Comparison of ENCODE assay signal across 1 cellular context in the genomic region with DNA sequence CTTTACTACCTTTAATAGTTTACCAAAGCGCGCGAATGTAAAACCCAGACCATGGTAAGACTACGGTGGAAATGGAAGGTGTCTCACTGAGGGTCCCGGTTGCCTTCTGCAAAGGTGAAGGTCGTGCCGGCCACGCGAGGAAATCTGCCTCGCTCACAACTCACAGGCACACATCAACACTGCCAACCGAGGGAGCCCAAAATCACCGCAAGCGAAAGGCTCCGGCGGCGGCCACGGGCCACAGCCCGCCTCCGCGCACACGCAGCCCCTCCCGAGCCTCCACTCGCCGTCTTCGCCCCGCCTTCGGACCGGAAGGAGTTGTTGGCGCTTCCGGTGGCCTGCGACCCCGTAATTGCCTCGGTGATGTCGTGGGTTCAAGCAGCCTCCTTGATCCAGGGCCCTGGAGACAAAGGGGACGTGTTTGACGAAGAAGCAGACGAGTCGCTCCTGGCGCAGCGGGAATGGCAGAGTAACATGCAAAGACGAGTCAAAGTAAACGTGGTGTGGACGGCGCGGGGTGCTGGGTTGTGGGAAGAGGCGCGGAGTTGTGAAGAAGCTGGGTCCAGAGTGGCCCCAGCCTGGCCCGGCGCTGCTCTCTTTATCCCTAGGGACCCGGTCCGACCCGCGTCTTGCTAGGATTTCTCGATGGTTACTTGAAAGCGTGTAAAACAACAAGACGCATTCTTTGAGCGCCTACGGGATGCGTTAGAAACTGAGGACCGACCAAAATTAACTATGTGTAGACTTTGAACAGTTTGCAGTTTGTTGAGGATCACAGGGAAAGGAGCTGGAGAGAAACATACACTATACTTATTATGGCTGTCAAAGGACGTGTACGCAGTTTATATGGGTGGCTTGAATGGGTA.
A peak's percentile ranks its signal among the peaks of the same experiment; 100 is the strongest.
TF ChIP-seq lines count a peak whose summit lies in the region.

A gene with protein sequence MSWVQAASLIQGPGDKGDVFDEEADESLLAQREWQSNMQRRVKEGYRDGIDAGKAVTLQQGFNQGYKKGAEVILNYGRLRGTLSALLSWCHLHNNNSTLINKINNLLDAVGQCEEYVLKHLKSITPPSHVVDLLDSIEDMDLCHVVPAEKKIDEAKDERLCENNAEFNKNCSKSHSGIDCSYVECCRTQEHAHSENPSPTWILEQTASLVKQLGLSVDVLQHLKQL (plus strand): TSS at position 349 of the 866 bp plus-strand sequence. CDS start 15 bp downstream, at position 364.

TF ChIP-seq in HepG2, 621 proteins besides CTCF, POLR2A, EP300 and RAD21 (continued from another document and continues in another):
- TF ChIP-seq, protein P1, sequence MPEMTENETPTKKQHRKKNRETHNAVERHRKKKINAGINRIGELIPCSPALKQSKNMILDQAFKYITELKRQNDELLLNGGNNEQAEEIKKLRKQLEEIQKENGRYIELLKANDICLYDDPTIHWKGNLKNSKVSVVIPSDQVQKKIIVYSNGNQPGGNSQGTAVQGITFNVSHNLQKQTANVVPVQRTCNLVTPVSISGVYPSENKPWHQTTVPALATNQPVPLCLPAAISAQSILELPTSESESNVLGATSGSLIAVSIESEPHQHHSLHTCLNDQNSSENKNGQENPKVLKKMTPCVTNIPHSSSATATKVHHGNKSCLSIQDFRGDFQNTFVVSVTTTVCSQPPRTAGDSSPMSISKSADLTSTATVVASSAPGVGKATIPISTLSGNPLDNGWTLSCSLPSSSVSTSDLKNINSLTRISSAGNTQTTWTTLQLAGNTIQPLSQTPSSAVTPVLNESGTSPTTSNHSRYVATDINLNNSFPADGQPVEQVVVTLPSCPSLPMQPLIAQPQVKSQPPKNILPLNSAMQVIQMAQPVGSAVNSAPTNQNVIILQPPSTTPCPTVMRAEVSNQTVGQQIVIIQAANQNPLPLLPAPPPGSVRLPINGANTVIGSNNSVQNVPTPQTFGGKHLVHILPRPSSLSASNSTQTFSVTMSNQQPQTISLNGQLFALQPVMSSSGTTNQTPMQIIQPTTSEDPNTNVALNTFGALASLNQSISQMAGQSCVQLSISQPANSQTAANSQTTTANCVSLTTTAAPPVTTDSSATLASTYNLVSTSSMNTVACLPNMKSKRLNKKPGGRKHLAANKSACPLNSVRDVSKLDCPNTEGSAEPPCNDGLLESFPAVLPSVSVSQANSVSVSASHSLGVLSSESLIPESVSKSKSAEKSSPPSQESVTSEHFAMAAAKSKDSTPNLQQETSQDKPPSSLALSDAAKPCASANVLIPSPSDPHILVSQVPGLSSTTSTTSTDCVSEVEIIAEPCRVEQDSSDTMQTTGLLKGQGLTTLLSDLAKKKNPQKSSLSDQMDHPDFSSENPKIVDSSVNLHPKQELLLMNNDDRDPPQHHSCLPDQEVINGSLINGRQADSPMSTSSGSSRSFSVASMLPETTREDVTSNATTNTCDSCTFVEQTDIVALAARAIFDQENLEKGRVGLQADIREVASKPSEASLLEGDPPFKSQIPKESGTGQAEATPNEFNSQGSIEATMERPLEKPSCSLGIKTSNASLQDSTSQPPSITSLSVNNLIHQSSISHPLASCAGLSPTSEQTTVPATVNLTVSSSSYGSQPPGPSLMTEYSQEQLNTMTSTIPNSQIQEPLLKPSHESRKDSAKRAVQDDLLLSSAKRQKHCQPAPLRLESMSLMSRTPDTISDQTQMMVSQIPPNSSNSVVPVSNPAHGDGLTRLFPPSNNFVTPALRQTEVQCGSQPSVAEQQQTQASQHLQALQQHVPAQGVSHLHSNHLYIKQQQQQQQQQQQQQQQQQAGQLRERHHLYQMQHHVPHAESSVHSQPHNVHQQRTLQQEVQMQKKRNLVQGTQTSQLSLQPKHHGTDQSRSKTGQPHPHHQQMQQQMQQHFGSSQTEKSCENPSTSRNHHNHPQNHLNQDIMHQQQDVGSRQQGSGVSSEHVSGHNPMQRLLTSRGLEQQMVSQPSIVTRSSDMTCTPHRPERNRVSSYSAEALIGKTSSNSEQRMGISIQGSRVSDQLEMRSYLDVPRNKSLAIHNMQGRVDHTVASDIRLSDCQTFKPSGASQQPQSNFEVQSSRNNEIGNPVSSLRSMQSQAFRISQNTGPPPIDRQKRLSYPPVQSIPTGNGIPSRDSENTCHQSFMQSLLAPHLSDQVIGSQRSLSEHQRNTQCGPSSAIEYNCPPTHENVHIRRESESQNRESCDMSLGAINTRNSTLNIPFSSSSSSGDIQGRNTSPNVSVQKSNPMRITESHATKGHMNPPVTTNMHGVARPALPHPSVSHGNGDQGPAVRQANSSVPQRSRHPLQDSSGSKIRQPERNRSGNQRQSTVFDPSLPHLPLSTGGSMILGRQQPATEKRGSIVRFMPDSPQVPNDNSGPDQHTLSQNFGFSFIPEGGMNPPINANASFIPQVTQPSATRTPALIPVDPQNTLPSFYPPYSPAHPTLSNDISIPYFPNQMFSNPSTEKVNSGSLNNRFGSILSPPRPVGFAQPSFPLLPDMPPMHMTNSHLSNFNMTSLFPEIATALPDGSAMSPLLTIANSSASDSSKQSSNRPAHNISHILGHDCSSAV (CRISPR knock-in tag; IDR thresholded peaks at IDR 0.05; ENCODE audit: borderline replicate concordance), result peak; percentile 41; the same call in 1 of the 2 replicates
- TF ChIP-seq MYC (CRISPR knock-in tag; IDR thresholded peaks at IDR 0.05; ENCODE audit: borderline replicate concordance), result peak; percentile 86
- TF ChIP-seq SAFB2 (CRISPR knock-in tag; IDR thresholded peaks at IDR 0.05; ENCODE audit: borderline replicate concordance, low read depth), result peak; percentile 71; the same call in 1 of the 2 replicates
- TF ChIP-seq ZNF460 (CRISPR knock-in tag; IDR thresholded peaks at IDR 0.05; ENCODE audit: borderline replicate concordance), result no peak
- TF ChIP-seq ZNF451 (CRISPR knock-in tag; IDR thresholded peaks at IDR 0.05), result no peak
- peak; percentile 79; the same call in 1 of the 2 replicates for TF ChIP-seq NR1H2 (CRISPR knock-in tag; IDR thresholded peaks at IDR 0.05; ENCODE audit: borderline replicate concordance, low read depth)
- TF ChIP-seq, protein P2, sequence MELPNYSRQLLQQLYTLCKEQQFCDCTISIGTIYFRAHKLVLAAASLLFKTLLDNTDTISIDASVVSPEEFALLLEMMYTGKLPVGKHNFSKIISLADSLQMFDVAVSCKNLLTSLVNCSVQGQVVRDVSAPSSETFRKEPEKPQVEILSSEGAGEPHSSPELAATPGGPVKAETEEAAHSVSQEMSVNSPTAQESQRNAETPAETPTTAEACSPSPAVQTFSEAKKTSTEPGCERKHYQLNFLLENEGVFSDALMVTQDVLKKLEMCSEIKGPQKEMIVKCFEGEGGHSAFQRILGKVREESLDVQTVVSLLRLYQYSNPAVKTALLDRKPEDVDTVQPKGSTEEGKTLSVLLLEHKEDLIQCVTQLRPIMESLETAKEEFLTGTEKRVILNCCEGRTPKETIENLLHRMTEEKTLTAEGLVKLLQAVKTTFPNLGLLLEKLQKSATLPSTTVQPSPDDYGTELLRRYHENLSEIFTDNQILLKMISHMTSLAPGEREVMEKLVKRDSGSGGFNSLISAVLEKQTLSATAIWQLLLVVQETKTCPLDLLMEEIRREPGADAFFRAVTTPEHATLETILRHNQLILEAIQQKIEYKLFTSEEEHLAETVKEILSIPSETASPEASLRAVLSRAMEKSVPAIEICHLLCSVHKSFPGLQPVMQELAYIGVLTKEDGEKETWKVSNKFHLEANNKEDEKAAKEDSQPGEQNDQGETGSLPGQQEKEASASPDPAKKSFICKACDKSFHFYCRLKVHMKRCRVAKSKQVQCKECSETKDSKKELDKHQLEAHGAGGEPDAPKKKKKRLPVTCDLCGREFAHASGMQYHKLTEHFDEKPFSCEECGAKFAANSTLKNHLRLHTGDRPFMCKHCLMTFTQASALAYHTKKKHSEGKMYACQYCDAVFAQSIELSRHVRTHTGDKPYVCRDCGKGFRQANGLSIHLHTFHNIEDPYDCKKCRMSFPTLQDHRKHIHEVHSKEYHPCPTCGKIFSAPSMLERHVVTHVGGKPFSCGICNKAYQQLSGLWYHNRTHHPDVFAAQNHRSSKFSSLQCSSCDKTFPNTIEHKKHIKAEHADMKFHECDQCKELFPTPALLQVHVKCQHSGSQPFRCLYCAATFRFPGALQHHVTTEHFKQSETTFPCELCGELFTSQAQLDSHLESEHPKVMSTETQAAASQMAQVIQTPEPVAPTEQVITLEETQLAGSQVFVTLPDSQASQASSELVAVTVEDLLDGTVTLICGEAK (IDR thresholded peaks at IDR 0.05), result peak; percentile 70
- TF ChIP-seq, protein P2 (CRISPR knock-in tag; IDR thresholded peaks at IDR 0.05), result peak; percentile 83; the same call in 1 of the 2 replicates
- TF ChIP-seq, protein P3, sequence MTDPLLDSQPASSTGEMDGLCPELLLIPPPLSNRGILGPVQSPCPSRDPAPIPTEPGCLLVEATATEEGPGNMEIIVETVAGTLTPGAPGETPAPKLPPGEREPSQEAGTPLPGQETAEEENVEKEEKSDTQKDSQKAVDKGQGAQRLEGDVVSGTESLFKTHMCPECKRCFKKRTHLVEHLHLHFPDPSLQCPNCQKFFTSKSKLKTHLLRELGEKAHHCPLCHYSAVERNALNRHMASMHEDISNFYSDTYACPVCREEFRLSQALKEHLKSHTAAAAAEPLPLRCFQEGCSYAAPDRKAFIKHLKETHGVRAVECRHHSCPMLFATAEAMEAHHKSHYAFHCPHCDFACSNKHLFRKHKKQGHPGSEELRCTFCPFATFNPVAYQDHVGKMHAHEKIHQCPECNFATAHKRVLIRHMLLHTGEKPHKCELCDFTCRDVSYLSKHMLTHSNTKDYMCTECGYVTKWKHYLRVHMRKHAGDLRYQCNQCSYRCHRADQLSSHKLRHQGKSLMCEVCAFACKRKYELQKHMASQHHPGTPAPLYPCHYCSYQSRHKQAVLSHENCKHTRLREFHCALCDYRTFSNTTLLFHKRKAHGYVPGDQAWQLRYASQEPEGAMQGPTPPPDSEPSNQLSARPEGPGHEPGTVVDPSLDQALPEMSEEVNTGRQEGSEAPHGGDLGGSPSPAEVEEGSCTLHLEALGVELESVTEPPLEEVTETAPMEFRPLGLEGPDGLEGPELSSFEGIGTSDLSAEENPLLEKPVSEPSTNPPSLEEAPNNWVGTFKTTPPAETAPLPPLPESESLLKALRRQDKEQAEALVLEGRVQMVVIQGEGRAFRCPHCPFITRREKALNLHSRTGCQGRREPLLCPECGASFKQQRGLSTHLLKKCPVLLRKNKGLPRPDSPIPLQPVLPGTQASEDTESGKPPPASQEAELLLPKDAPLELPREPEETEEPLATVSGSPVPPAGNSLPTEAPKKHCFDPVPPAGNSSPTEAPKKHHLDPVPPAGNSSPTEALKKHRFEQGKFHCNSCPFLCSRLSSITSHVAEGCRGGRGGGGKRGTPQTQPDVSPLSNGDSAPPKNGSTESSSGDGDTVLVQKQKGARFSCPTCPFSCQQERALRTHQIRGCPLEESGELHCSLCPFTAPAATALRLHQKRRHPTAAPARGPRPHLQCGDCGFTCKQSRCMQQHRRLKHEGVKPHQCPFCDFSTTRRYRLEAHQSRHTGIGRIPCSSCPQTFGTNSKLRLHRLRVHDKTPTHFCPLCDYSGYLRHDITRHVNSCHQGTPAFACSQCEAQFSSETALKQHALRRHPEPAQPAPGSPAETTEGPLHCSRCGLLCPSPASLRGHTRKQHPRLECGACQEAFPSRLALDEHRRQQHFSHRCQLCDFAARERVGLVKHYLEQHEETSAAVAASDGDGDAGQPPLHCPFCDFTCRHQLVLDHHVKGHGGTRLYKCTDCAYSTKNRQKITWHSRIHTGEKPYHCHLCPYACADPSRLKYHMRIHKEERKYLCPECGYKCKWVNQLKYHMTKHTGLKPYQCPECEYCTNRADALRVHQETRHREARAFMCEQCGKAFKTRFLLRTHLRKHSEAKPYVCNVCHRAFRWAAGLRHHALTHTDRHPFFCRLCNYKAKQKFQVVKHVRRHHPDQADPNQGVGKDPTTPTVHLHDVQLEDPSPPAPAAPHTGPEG (CRISPR knock-in tag; IDR thresholded peaks at IDR 0.05), result peak; percentile 58
- TF ChIP-seq YEATS4 (CRISPR knock-in tag; IDR thresholded peaks at IDR 0.05; ENCODE audit: borderline replicate concordance), result peak; percentile 82; the same call in 1 of the 2 replicates
- no peak for TF ChIP-seq CBFB (CRISPR knock-in tag; IDR thresholded peaks at IDR 0.05)
- no peak for TF ChIP-seq ZNF30 (CRISPR knock-in tag; IDR thresholded peaks at IDR 0.05)
- TF ChIP-seq NFIC (IDR thresholded peaks at IDR 0.05; ENCODE audit: low read length), result no peak
- TF ChIP-seq IKZF4 (CRISPR knock-in tag; IDR thresholded peaks at IDR 0.05; ENCODE audit: borderline replicate concordance, low read depth, not compliant biosample characterization), result peak; percentile 38
- no peak for TF ChIP-seq HHEX (CRISPR knock-in tag; IDR thresholded peaks at IDR 0.05)
- TF ChIP-seq XRCC5 (optimal IDR thresholded peaks at IDR 0.05; ENCODE audit: low read length), result peak; percentile 67
- peak; percentile 72; the same call in 1 of the 2 replicates for TF ChIP-seq ZNF256 (CRISPR knock-in tag; conservative IDR thresholded peaks at IDR 0.05)
- TF ChIP-seq, protein P4, sequence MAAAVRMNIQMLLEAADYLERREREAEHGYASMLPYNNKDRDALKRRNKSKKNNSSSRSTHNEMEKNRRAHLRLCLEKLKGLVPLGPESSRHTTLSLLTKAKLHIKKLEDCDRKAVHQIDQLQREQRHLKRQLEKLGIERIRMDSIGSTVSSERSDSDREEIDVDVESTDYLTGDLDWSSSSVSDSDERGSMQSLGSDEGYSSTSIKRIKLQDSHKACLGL (CRISPR knock-in tag; IDR thresholded peaks at IDR 0.05), result peak; percentile 93
- TF ChIP-seq GATAD1 (CRISPR knock-in tag; IDR thresholded peaks at IDR 0.05), result peak; percentile 91
- no peak for TF ChIP-seq KLF9 (CRISPR knock-in tag; IDR thresholded peaks at IDR 0.05; ENCODE audit: low read depth)
- no peak for TF ChIP-seq RCOR2 (CRISPR knock-in tag; IDR thresholded peaks at IDR 0.05)
- no peak for TF ChIP-seq SMARCC2 (IDR thresholded peaks at IDR 0.05)
- peak; percentile 91 for TF ChIP-seq ZNF543 (CRISPR knock-in tag; IDR thresholded peaks at IDR 0.05)
